In the genomic region with DNA sequence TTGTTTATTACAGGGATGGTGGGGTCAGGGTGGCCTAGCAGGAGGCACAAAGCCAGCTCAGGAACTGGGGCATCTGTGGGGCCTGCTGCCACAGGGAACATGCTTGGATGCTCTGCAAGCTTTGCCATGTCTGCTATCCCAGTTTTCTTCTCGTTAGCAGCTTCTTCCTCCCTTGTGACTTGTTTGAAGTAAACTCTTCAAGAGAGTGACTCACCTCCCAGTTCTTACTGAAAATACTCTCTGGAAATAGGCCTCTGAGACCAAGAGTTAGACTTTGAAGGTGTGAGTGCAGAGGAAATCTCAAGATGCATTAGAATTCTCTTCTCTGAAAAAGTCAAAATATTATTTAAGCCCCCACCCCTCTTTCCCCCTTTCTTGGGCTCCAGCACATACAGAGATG, we compare ENCODE assay signal across 18 cellular contexts. TPM values are rescaled to one million over a fixed set of nuclear protein-coding genes. Genes with fewer than 3 reads are reported as not detected.
A peak's percentile ranks its signal among the peaks of the same experiment; 100 is the strongest.
DNase-seq lines count a peak whose midpoint lies in the region; ATAC-seq and TF ChIP-seq lines count a peak whose summit lies in the region.
"Had no signal": no experiment of that assay in that cellular context is flagged by ENCODE, and none has a peak within 500 bp of the region (broad histone marks: within the 10 kb centered on the region; RNA-seq: fewer than 3 reads in every experiment).

No MANE protein-coding gene starts in this region.

- no peak overlapping the region for H3K27ac ChIP-seq in RWPE2 (ENCODE audit: poor library complexity, severe bottlenecking)
- H3K27ac ChIP-seq: epithelial cell of prostate, left ventricle myocardium inferior had no signal

- H3K4me1 Mint-ChIP-seq in stimulated activated naive B cell treated with anti-CD40 and anti-IgM and Interleukin-4, amounts not matched to agents 10 μg/mL and 1 μg/mL and 100 μg/mL, for 72 hours, result no peaks in the 10 kb centered on the region
- H3K4me1 Mint-ChIP-seq: GM23338 had no signal

- H3K9me3 ChIP-seq in RWPE2 (ENCODE audit: severe bottlenecking), result no peaks in the 10 kb centered on the region
- H3K9me3 ChIP-seq: left ventricle myocardium inferior had no signal

- no peaks in the 10 kb centered on the region for H3K27me3 Mint-ChIP-seq in stimulated activated naive B cell treated with anti-CD40 and anti-IgM and Interleukin-4, amounts not matched to agents 10 μg/mL and 1 μg/mL and 100 μg/mL, for 72 hours

- TF ChIP-seq CTCF in RWPE2 (IDR thresholded peaks at IDR 0.05; ENCODE audit: poor library complexity, severe bottlenecking), result no peak
- TF ChIP-seq CTCF in epithelial cell of proximal tubule (conservative IDR thresholded peaks at IDR 0.05; ENCODE audit: low read depth, low read length), result no peak

- H3K4me1 ChIP-seq in RWPE2 (ENCODE audit: insufficient read depth, poor library complexity, severe bottlenecking), result no peaks in the 10 kb centered on the region
- H3K4me1 ChIP-seq: left ventricle myocardium inferior had no signal

- peak; percentile 45 for DNase-seq in DMS53 (lab: John Stamatoyannopoulos, UW)
- DNase-seq in RWPE2 (ENCODE audit: low spot score), result no peak
- peak; percentile 31 for DNase-seq in epithelial cell of proximal tubule (ENCODE audit: low read depth)
- peak; percentile 12 for DNase-seq in myocyte (ENCODE audit: low read depth)
- no peak for DNase-seq in stimulated activated naive B cell treated with anti-CD40 and anti-IgM and Interleukin-4, amounts not matched to agents 10 μg/mL and 1 μg/mL and 100 μg/mL, for 72 hours
- DNase-seq: activated CD4-positive, alpha-beta T cell treated with anti-CD3 and anti-CD28 coated beads for 1 hour; activated naive CD4-positive, alpha-beta T cell treated with anti-CD3 and anti-CD28 coated beads, Interleukin-2, amount 50 U/mL, for 16 hours; DMS 273 treated with DMSO at 0.1 percent for 48 hours; hypothalamus; left ventricle myocardium inferior; MV-4-11 had no signal

- peaks cover 22% of the 10 kb centered on the region for H3K36me3 ChIP-seq in RWPE2 (ENCODE audit: low read depth)

- ATAC-seq in RWPE2 (ENCODE audit: low read depth), result 0 out of 3 replicates have a peak, but pooled peaks have one; percentile 23
- ATAC-seq in HG03095 (IDR thresholded peaks at IDR 0.05; ENCODE audit: unreplicated experiment), result no peak
- ATAC-seq in GM19463 (IDR thresholded peaks at IDR 0.05; ENCODE audit: unreplicated experiment), result no peak
- ATAC-seq in stimulated activated naive B cell treated with anti-CD40 and anti-IgM and Interleukin-4, amounts not matched to agents 10 μg/mL and 1 μg/mL and 100 μg/mL, for 72 hours (replicated peaks), result no peak
- no peak for ATAC-seq in HG03521 (IDR thresholded peaks at IDR 0.05; ENCODE audit: unreplicated experiment)
- ATAC-seq: GM23338; natural killer cell treated with Interleukin-12 subunit alpha and Interleukin-12 subunit beta and Interleukin-15 and Interleukin-18, amount 100 ng/mL, for 72 hours had no signal

- H3K36me3 Mint-ChIP-seq in stimulated activated naive B cell treated with anti-CD40 and anti-IgM and Interleukin-4, amounts not matched to agents 10 μg/mL and 1 μg/mL and 100 μg/mL, for 72 hours, result peaks cover 5 to 15% of the 10 kb centered on the region in 2 donors

- H3K4me3 Mint-ChIP-seq in stimulated activated naive B cell treated with anti-CD40 and anti-IgM and Interleukin-4, amounts not matched to agents 10 μg/mL and 1 μg/mL and 100 μg/mL, for 72 hours, result no peak overlapping the region
- H3K4me3 Mint-ChIP-seq: GM23338; natural killer cell treated with Interleukin-12 subunit alpha and Interleukin-12 subunit beta and Interleukin-15 and Interleukin-18, amount 100 ng/mL, for 72 hours had no signal

- H3K27ac Mint-ChIP-seq in stimulated activated naive B cell treated with anti-CD40 and anti-IgM and Interleukin-4, amounts not matched to agents 10 μg/mL and 1 μg/mL and 100 μg/mL, for 72 hours, result no peak overlapping the region
- H3K27ac Mint-ChIP-seq: GM23338; natural killer cell treated with Interleukin-12 subunit alpha and Interleukin-12 subunit beta and Interleukin-15 and Interleukin-18, amount 100 ng/mL, for 72 hours had no signal

- no peaks in the 10 kb centered on the region for H3K27me3 ChIP-seq in RWPE2 (ENCODE audit: insufficient read depth, poor library complexity, severe bottlenecking)
- H3K27me3 ChIP-seq: tibial nerve had no signal

- no peaks in the 10 kb centered on the region for H3K9me3 Mint-ChIP-seq in stimulated activated naive B cell treated with anti-CD40 and anti-IgM and Interleukin-4, amounts not matched to agents 10 μg/mL and 1 μg/mL and 100 μg/mL, for 72 hours
- H3K9me3 Mint-ChIP-seq: GM23338; natural killer cell treated with Interleukin-12 subunit alpha and Interleukin-12 subunit beta and Interleukin-15 and Interleukin-18, amount 100 ng/mL, for 72 hours had no signal

- H3K4me3 ChIP-seq in RWPE2 (ENCODE audit: severe bottlenecking) (no peak overlapping the region), epithelial cell of proximal tubule (ENCODE audit: low read depth, low read length) (no peak overlapping the region)
- H3K4me3 ChIP-seq: GM23338, left ventricle myocardium inferior, tibial nerve had no signal

RNA-seq across cellular contexts. Expression of a gene that starts 15.2 kb away (rescaled TPM):
- 37.0 and 48.5 TPM in 2 replicates for total RNA-seq in epithelial cell of proximal tubule
- 42.1 and 46.0 TPM in 2 replicates for total RNA-seq in myocyte
- polyA plus RNA-seq in myocyte (2012), result 42.5 TPM

RNA-seq across cellular contexts. Expression of a gene that starts 15.4 kb away (rescaled TPM):
- total RNA-seq in epithelial cell of proximal tubule, result 1.7 and 1.8 TPM in 2 replicates
- 0.88 and 1.6 TPM in 2 replicates for total RNA-seq in myocyte
- 0.59 TPM for polyA plus RNA-seq in myocyte (2012)

Comparison
In these comparisons a context has a peak if more than half of its experiments do, and no peak if none do; other contexts are left out.
1. DNase-seq: peak in DMS53 (single experiment), epithelial cell of proximal tubule (single experiment) and myocyte (single experiment); none in RWPE2 (single experiment) and stimulated activated naive B cell treated with anti-CD40 and anti-IgM and Interleukin-4, amounts not matched to agents 10 μg/mL and 1 μg/mL and 100 μg/mL, for 72 hours (single experiment).